In genomic region chr11:125348704-125349635, GRCh38 we compare ENCODE assay signal across 9 cellular contexts.
DNase-seq lines count a peak whose midpoint lies in the region; ATAC-seq, FAIRE-seq and TF ChIP-seq lines count a peak whose summit lies in the region.
"Had no signal": no experiment of that assay in that cellular context is flagged by ENCODE, and none has a peak within 500 bp of the region (broad histone marks: within the 10 kb centered on the region; RNA-seq: fewer than 3 reads in every experiment).

No MANE protein-coding gene starts in this region.

- no peaks in the 10 kb centered on the region for H3K9me3 Mint-ChIP-seq in osteocyte (ENCODE audit: unreplicated experiment)

- peaks cover 11% of the 10 kb centered on the region for H3K36me3 Mint-ChIP-seq in osteocyte (ENCODE audit: unreplicated experiment)

- FAIRE-seq in GM19239 (lab: Jason Lieb, UNC) = peak; percentile 47
- FAIRE-seq: islet of Langerhans had no signal

- H3K27me3 Mint-ChIP-seq in osteocyte (ENCODE audit: unreplicated experiment) = no peaks in the 10 kb centered on the region

- no peak overlapping the region for H3K4me3 Mint-ChIP-seq in osteocyte (ENCODE audit: unreplicated experiment)

- DNase-seq in Ammon's horn (ENCODE audit: low spot score) (peak; percentile 56), GM19239 (ENCODE audit: insufficient read length, low spot score) (peak; percentile 31), NCI-H1930 (lab: John Stamatoyannopoulos, UW) (peak; percentile 16 to 43), fibroblast of the aortic adventitia (ENCODE audit: low read depth) (peak; percentile 54), osteocyte (ENCODE audit: extremely low spot score, unreplicated experiment) (peak; percentile 91)
- peak; percentile 42 for DNase-seq in activated T-cell treated with anti-CD3 and anti-CD28 coated beads, Interleukin-2, amount 50 U/mL, for 1 hour

- H3K27ac Mint-ChIP-seq in osteocyte (ENCODE audit: unreplicated experiment) = peak overlapping the region; percentile 97

- ATAC-seq in GM18517 (IDR thresholded peaks at IDR 0.05; ENCODE audit: unreplicated experiment) = no peak
- no peak for ATAC-seq in GM19463 (IDR thresholded peaks at IDR 0.05; ENCODE audit: unreplicated experiment)

- H3K4me3 ChIP-seq in fibroblast of the aortic adventitia (ENCODE audit: low read depth, low read length) = no peak overlapping the region

- TF ChIP-seq CTCF in fibroblast of the aortic adventitia (IDR thresholded peaks at IDR 0.05; ENCODE audit: insufficient read depth, low read length) = peak; percentile 99
- TF ChIP-seq CTCF in osteocyte (IDR thresholded peaks at IDR 0.05) = peak; percentile 98

- H3K4me1 Mint-ChIP-seq in osteocyte (ENCODE audit: unreplicated experiment) = peaks cover 64% of the 10 kb centered on the region

Comparison
In these comparisons a context has a peak if more than half of its experiments do, and no peak if none do; other contexts are left out.
1. DNase-seq: peak in every context shown above with its lines; median percentile 91 in osteocyte; 56 in Ammon's horn; 54 in fibroblast of the aortic adventitia; 42 in activated T-cell treated with anti-CD3 and anti-CD28 coated beads, Interleukin-2, amount 50 U/mL, for 1 hour; 31 in GM19239; 30 in NCI-H1930.